In genomic region chr14:63726499-63726898, GRCh38 we compare ENCODE assay signal across 8 cellular contexts. TPM values are rescaled to one million over a fixed set of nuclear protein-coding genes. Genes with fewer than 3 reads are reported as not detected.
DNase-seq lines count a peak whose midpoint lies in the region; ATAC-seq, FAIRE-seq and TF ChIP-seq lines count a peak whose summit lies in the region.

No MANE protein-coding gene starts in this region.

- no peaks in the 10 kb centered on the region for H3K4me1 ChIP-seq in muscle layer of colon (ENCODE audit: insufficient read depth, low read length)

- BruUV-seq in MCF 10A (replicated peaks; lab: Mats Ljungman, UMichigan), result TSS peak; percentile 54

- H3K4me3 Mint-ChIP-seq in MCF 10A (ENCODE audit: unreplicated experiment), result peak overlapping the region; percentile 99

- no peaks in the 10 kb centered on the region for H3K9me3 ChIP-seq in muscle layer of colon (ENCODE audit: low read length)

- peak overlapping the region; percentile 93 for H3K27ac Mint-ChIP-seq in MCF 10A (ENCODE audit: low read depth, unreplicated experiment)

- H3K9me3 Mint-ChIP-seq in MCF 10A (ENCODE audit: unreplicated experiment), result no peaks in the 10 kb centered on the region

- intact Hi-C loops in MCF 10A (cut with micrococcal nuclease), result loop anchor here (1.0 to 5.0 kb wide), 3 partner anchors 46 to 183 kb away; partner anchors contain the start of genes PPP2R5E and WDR89

- DNase-seq in AG04449 (ENCODE audit: low read depth, low spot score) (no peak), HTR-8/SVneo (ENCODE audit: insufficient read length, low spot score) (no peak), MCF 10A (ENCODE audit: unreplicated experiment) (no peak), epidermal melanocyte (ENCODE audit: insufficient read length, low spot score) (no peak)

- no peak for TF ChIP-seq CTCF in AG04449 (IDR thresholded peaks at IDR 0.05; ENCODE audit: insufficient read depth, low read length, missing control alignments)
- no peak for TF ChIP-seq CTCF in MCF 10A (IDR thresholded peaks at IDR 0.05; ENCODE audit: unreplicated experiment)

- H3K9ac ChIP-seq in muscle layer of colon (ENCODE audit: low read length), result peak overlapping the region; percentile 95

- H3K27me3 ChIP-seq in muscle layer of colon (ENCODE audit: control insufficient read depth in 1 of 2, insufficient read depth in 2 of 2, low read length in 2 of 2), result no peaks in the 10 kb centered on the region

- ATAC-seq in HG03432 (IDR thresholded peaks at IDR 0.05; ENCODE audit: unreplicated experiment), result no peak
- ATAC-seq in HG03521 (IDR thresholded peaks at IDR 0.05; ENCODE audit: unreplicated experiment), result no peak
- ATAC-seq in GM18511 (IDR thresholded peaks at IDR 0.05; ENCODE audit: unreplicated experiment), result no peak

- peaks cover 23% of the 10 kb centered on the region for H3K4me1 Mint-ChIP-seq in MCF 10A (ENCODE audit: insufficient read depth, unreplicated experiment)

- peak; percentile 97 for FAIRE-seq in HTR-8/SVneo (lab: Jason Lieb, UNC)

- no peaks in the 10 kb centered on the region for H3K36me3 ChIP-seq in muscle layer of colon (ENCODE audit: insufficient read depth, low read length)

- H3K27me3 Mint-ChIP-seq in MCF 10A (ENCODE audit: insufficient read depth, unreplicated experiment), result no peaks in the 10 kb centered on the region

- H3K27ac ChIP-seq in muscle layer of colon (ENCODE audit: low read depth, low read length), result no peak overlapping the region

- POLR2A ChIA-PET in AG04449 (lab: Yijun Ruan, JAX) (no interaction called here), MCF 10A (lab: Yijun Ruan, JAX) (interaction anchor here (1.0 to 5.1 kb wide), 15 partner anchors 9 to 184 kb away, joined by 3 to 62 read pairs (median 4); partner anchors contain the start of genes PPP2R5E and WDR89)

- CTCF ChIA-PET in AG04449 (lab: Yijun Ruan, JAX) (interaction anchor here (0.7 to 2.0 kb wide), 5 partner anchors 9 to 98 kb away, joined by 3 to 5 read pairs (median 4); no protein-coding TSS in a partner anchor), MCF 10A (lab: Yijun Ruan, JAX) (interaction anchor here (1.4 kb wide), 1 partner anchor 44 kb away, joined by 10 read pairs; no protein-coding TSS in a partner anchor)

- H3K4me3 ChIP-seq in AG04449 (ENCODE audit: low read depth, low read length) (peak overlapping the region; percentile 85), muscle layer of colon (ENCODE audit: low read depth in 1 of 2, low read length in 2 of 2) (peak overlapping the region; percentile 89 to 92)

- H3K36me3 Mint-ChIP-seq in MCF 10A (ENCODE audit: insufficient read depth, unreplicated experiment), result peaks cover 13% of the 10 kb centered on the region

RNA-seq across cellular contexts. Expression of gene SGPP1, which starts 1.4 kb away (rescaled TPM):
- total RNA-seq in MCF 10A (2022), result 20.8 and 22.7 TPM in 2 replicates
